ENCODE assay signal across 1 cellular context in genomic region chr1:247228133-247228532, GRCh38.
TF ChIP-seq lines count a peak whose summit lies in the region.

No MANE protein-coding gene starts in this region.

TF ChIP-seq in K562, 482 proteins besides CTCF, POLR2A, EP300 and RAD21 (continued from another document and continues in another):
- TF ChIP-seq ARNT (IDR thresholded peaks at IDR 0.05): 0 out of 4 replicates have a peak, but pooled peaks of 1 of the 2 experiments have one; percentile 38
- no peak for TF ChIP-seq ZNF197 (CRISPR knock-in tag; IDR thresholded peaks at IDR 0.05; ENCODE audit: low read depth)
- TF ChIP-seq ZNF780A (CRISPR knock-in tag; IDR thresholded peaks at IDR 0.05): no peak
- TF ChIP-seq RBM15 (IDR thresholded peaks at IDR 0.05; ENCODE audit: insufficient read depth, low read length): no peak
- peak; percentile 57; the same call in 1 of the 2 replicates for TF ChIP-seq CC2D1A (IDR thresholded peaks at IDR 0.05)
- TF ChIP-seq NFIX (CRISPR knock-in tag; IDR thresholded peaks at IDR 0.05; ENCODE audit: low read depth): no peak
- no peak for TF ChIP-seq ZBED1 (IDR thresholded peaks at IDR 0.05)
- no peak for TF ChIP-seq GMEB1 (CRISPR knock-in tag; IDR thresholded peaks at IDR 0.05)
- no peak for TF ChIP-seq NEUROD1 (IDR thresholded peaks at IDR 0.05; ENCODE audit: borderline replicate concordance, low read depth, low read length, partially characterized antibody)
- no peak for TF ChIP-seq CBFA2T3 (IDR thresholded peaks at IDR 0.05)
- TF ChIP-seq RFX1 (IDR thresholded peaks at IDR 0.05): no peak
- no peak for TF ChIP-seq MXI1 (IDR thresholded peaks at IDR 0.05; ENCODE audit: low read depth, low read length)
- no peak for TF ChIP-seq CREBBP (IDR thresholded peaks at IDR 0.05; ENCODE audit: low read depth, low read length)
- TF ChIP-seq ZNF436 (CRISPR knock-in tag; IDR thresholded peaks at IDR 0.05): no peak
- TF ChIP-seq ZNF280A (IDR thresholded peaks at IDR 0.05; ENCODE audit: low read depth, partially characterized antibody): no peak
- no peak for TF ChIP-seq HMGXB4 (CRISPR knock-in tag; IDR thresholded peaks at IDR 0.05)
- no peak for TF ChIP-seq ZNF3 (CRISPR knock-in tag; IDR thresholded peaks at IDR 0.05)
- no peak for TF ChIP-seq ZNF592 (IDR thresholded peaks at IDR 0.05)
- TF ChIP-seq ZMIZ1 (IDR thresholded peaks at IDR 0.05; ENCODE audit: low read depth in 2 of 2, low read length in 2 of 2): no peak
- no peak for TF ChIP-seq POLR3A (IDR thresholded peaks at IDR 0.05; ENCODE audit: borderline replicate concordance, extremely low read depth, insufficient read depth, insufficient read length)
- no peak for TF ChIP-seq MAFF (IDR thresholded peaks at IDR 0.05; ENCODE audit: low read length)
- no peak for TF ChIP-seq ZNF253 (CRISPR knock-in tag; conservative IDR thresholded peaks at IDR 0.05)
- 0 out of 2 replicates have a peak, but pooled peaks have one; percentile 10 for TF ChIP-seq FOSL1 (tag; conservative IDR thresholded peaks at IDR 0.05)
- TF ChIP-seq CREM (IDR thresholded peaks at IDR 0.05; ENCODE audit: low read depth): no peak
- no peak for TF ChIP-seq PURB (CRISPR knock-in tag; IDR thresholded peaks at IDR 0.05; ENCODE audit: low read depth)
- no peak for TF ChIP-seq ILK (tag; IDR thresholded peaks at IDR 0.05; ENCODE audit: borderline replicate concordance, low read depth)
- TF ChIP-seq ZNF518B (CRISPR knock-in tag; IDR thresholded peaks at IDR 0.05): no peak
- TF ChIP-seq E2F4 (CRISPR knock-in tag; IDR thresholded peaks at IDR 0.05; ENCODE audit: low read depth): no peak
- TF ChIP-seq ZNF23 (CRISPR knock-in tag; IDR thresholded peaks at IDR 0.05): no peak
- TF ChIP-seq CREB3L1 (IDR thresholded peaks at IDR 0.05; ENCODE audit: borderline replicate concordance, low read depth): peak; percentile 95
- TF ChIP-seq SMARCC2 (IDR thresholded peaks at IDR 0.05; ENCODE audit: low read depth): no peak
- no peak for TF ChIP-seq CHCHD3 (CRISPR knock-in tag; IDR thresholded peaks at IDR 0.05)
- TF ChIP-seq SIN3B (IDR thresholded peaks at IDR 0.05; ENCODE audit: low read depth): no peak
- TF ChIP-seq TARDBP (IDR thresholded peaks at IDR 0.05): no peak
- no peak for TF ChIP-seq CBX3 (IDR thresholded peaks at IDR 0.05; ENCODE audit: borderline replicate concordance in 1 of 2, low read length in 2 of 2)
- TF ChIP-seq BCLAF1 (IDR thresholded peaks at IDR 0.05; ENCODE audit: borderline replicate concordance in 1 of 2, control insufficient read depth in 1 of 2, low read depth in 2 of 2, low read length in 1 of 2): no peak
- no peak for TF ChIP-seq ZKSCAN3 (CRISPR knock-in tag; IDR thresholded peaks at IDR 0.05)
- TF ChIP-seq LARP7 (IDR thresholded peaks at IDR 0.05): no peak
- no peak for TF ChIP-seq MECOM (CRISPR knock-in tag; IDR thresholded peaks at IDR 0.05)
- no peak for TF ChIP-seq RBM22 (IDR thresholded peaks at IDR 0.05; ENCODE audit: low read depth, low read length, poor library complexity, severe bottlenecking)
- TF ChIP-seq KAT8 (IDR thresholded peaks at IDR 0.05; ENCODE audit: low read depth): no peak
